10 cellular contexts compared by ENCODE assay signal in the genomic region with DNA sequence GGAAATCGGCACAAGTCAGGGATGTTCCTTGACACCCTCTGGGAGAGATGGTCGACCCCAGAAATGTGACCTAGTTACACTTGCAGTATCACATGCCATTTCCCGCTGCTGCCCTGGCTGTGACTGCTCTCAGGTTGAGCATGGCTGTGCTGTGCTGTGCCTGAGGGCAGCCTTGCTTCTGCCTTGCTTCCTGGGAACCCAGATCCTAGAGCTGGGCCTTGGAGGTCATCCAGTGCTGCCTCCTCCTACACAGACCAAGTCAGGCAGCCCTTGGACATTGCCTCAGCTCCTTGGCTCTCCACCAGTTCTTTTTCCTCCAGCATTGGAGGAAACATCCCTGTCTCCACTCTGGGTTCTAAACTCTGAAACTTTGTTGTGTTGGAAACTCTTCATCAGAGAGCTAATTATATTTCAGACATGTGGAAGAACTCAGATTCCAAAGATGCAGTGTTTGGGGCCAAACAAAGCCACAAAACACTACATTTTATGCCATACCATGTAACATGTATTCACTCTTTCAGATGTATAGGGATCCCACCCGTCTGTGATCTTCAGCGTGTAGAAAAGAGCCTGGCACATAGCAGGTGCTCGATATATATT. TPM values are rescaled to one million over a fixed set of nuclear protein-coding genes. Genes with fewer than 3 reads are reported as not detected.
DNase-seq lines count a peak whose midpoint lies in the region; ATAC-seq and TF ChIP-seq lines count a peak whose summit lies in the region.
"Had no signal": no experiment of that assay in that cellular context is flagged by ENCODE, and none has a peak within 500 bp of the region (broad histone marks: within the 10 kb centered on the region; RNA-seq: fewer than 3 reads in every experiment).

No MANE protein-coding gene starts in this region.

- H3K9me3 ChIP-seq in esophagus (ENCODE audit: control insufficient read depth in 2 of 2, insufficient read depth in 1 of 2, low read depth in 1 of 2, low read length in 1 of 2) (no peaks in the 10 kb centered on the region), lower lobe of right lung (no peaks in the 10 kb centered on the region), suprapubic skin (no peaks in the 10 kb centered on the region)
- H3K9me3 ChIP-seq: Caco-2 had no signal

- no peak overlapping the region for H3K4me3 ChIP-seq in esophagus (ENCODE audit: low read depth in 1 of 2, low read length in 2 of 2)
- H3K4me3 ChIP-seq in lower lobe of right lung = no peak overlapping the region
- H3K4me3 ChIP-seq in suprapubic skin = no peak overlapping the region

- H3K36me3 ChIP-seq in esophagus (ENCODE audit: control insufficient read depth in 2 of 2, insufficient read depth in 2 of 2, low read length in 1 of 2) = no peaks in the 10 kb centered on the region
- H3K36me3 ChIP-seq in lower lobe of right lung = no peaks in the 10 kb centered on the region
- no peaks in the 10 kb centered on the region for H3K36me3 ChIP-seq in suprapubic skin

- no peak for TF ChIP-seq POLR2A in suprapubic skin (IDR thresholded peaks at IDR 0.05)

- no peaks in the 10 kb centered on the region for H3K27me3 ChIP-seq in esophagus (ENCODE audit: control insufficient read depth in 1 of 2, insufficient read depth in 2 of 2, low read length in 2 of 2)
- no peaks in the 10 kb centered on the region for H3K27me3 ChIP-seq in lower lobe of right lung (ENCODE audit: low read depth)
- H3K27me3 ChIP-seq in suprapubic skin = no peaks in the 10 kb centered on the region

- intact Hi-C loops in lower lobe of right lung (cut with DNase I) = no loop called here

- peaks cover 8 to 13% of the 10 kb centered on the region in 2 donors for H3K4me1 ChIP-seq in esophagus (ENCODE audit: control insufficient read depth in 2 of 2, insufficient read depth in 2 of 2, low read length in 1 of 2)
- H3K4me1 ChIP-seq in lower lobe of right lung = peaks cover 35% of the 10 kb centered on the region
- peaks cover 82% of the 10 kb centered on the region for H3K4me1 ChIP-seq in suprapubic skin
- H3K4me1 ChIP-seq: Caco-2 had no signal

- WGBS in esophagus, 2 donors = 59 to 60% methylated on average over 6 of the region's 6 CpGs
- WGBS in suprapubic skin = 79% methylated on average over 3 of the region's 6 CpGs

- ATAC-seq in lower lobe of right lung = peak; percentile 60 to 68
- ATAC-seq in HG03175 (IDR thresholded peaks at IDR 0.05; ENCODE audit: unreplicated experiment) = no peak
- ATAC-seq in GM21447 (IDR thresholded peaks at IDR 0.05; ENCODE audit: unreplicated experiment) = no peak
- ATAC-seq in HG02610 (IDR thresholded peaks at IDR 0.05; ENCODE audit: unreplicated experiment) = no peak

- peak overlapping the region; percentile 68 to 69 for H3K27ac ChIP-seq in esophagus (ENCODE audit: low read depth in 2 of 2, low read length in 1 of 2)
- peak overlapping the region; percentile 39 for H3K27ac ChIP-seq in lower lobe of right lung
- H3K27ac ChIP-seq in suprapubic skin = peak overlapping the region; percentile 80

- TF ChIP-seq CTCF in lower lobe of right lung (IDR thresholded peaks at IDR 0.05) = no peak
- TF ChIP-seq CTCF in suprapubic skin (IDR thresholded peaks at IDR 0.05) = no peak

- peak; percentile 86 for DNase-seq in M059J (ENCODE audit: low read depth)
- peak; percentile 50 for DNase-seq in lower lobe of right lung
- peak; percentile 93 to 94 for DNase-seq in suprapubic skin (ENCODE audit: low spot score in 2 of 2)
- no peak for DNase-seq in AML-193 (lab: John Stamatoyannopoulos, UW)
- DNase-seq: Caco-2, cerebellar nuclear complex had no signal

- TF ChIP-seq EP300 in suprapubic skin (IDR thresholded peaks at IDR 0.05) = no peak

RNA-seq across cellular contexts. Expression of a gene that starts 6.1 kb away (rescaled TPM):
- total RNA-seq in M059J (2014; rRNA removed; shearing (Covaris generic)) = 3.4 and 4.9 TPM in 2 replicates
- polyA plus RNA-seq in esophagus = 1 to 10 TPM; 3.3 to 7.0 TPM
- total RNA-seq in lower lobe of right lung (35.1 TPM), suprapubic skin (10 to 100 TPM in 2 of 4 donors, 1 to 10 TPM in 2; 4.1 to 17.3 (median 9.3) TPM)
- total RNA-seq: Caco-2 had no signal

Comparison
In these comparisons a context has a peak if more than half of its experiments do, and no peak if none do; other contexts are left out.
1. DNase-seq: peak in M059J (single experiment), lower lobe of right lung (single experiment) and suprapubic skin (2 of 2); none in AML-193 (0 of 2).
2. ATAC-seq: peak in lower lobe of right lung (2 of 2); none in HG03175 (single experiment), GM21447 (single experiment) and HG02610 (single experiment).
3. Peak in every context shown above with its lines, with median percentiles within 50 percentile points of each other: H3K27ac ChIP-seq.